Comparison of ENCODE assay signal across 27 cellular contexts in the genomic region with DNA sequence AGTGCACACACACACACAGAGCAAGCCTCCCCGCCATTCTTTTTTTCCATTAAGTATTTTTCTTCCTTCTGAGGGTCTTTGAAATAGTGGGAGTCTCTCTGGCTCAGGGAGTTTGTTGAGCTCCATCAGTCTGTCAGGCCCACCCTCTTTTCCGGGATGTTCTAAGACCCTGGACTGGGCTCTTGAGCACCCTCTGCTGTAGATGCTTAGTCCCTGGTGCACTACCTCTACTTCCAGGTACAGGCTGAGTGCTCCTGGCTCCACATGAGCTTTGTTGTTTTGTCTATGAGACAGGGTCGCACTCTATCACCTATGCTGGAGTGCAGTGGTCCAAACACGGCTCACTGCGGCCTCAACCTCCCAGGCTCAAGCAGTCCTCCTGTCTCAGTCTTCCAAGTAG. TPM values are rescaled to one million over a fixed set of nuclear protein-coding genes. Genes with fewer than 3 reads are reported as not detected.
A peak's percentile ranks its signal among the peaks of the same experiment; 100 is the strongest.
DNase-seq lines count a peak whose midpoint lies in the region; ATAC-seq and TF ChIP-seq lines count a peak whose summit lies in the region.
"Had no signal": no experiment of that assay in that cellular context is flagged by ENCODE, and none has a peak within 500 bp of the region (broad histone marks: within the 10 kb centered on the region; RNA-seq: fewer than 3 reads in every experiment).

No MANE protein-coding gene starts in this region.

- peak overlapping the region in 5 of 7 donors; percentile 38 to 69 (median 59) for H3K27ac Mint-ChIP-seq in CD4-positive, alpha-beta memory T cell
- H3K27ac Mint-ChIP-seq in T-helper 17 cell: peak overlapping the region; percentile 76
- H3K27ac Mint-ChIP-seq: activated B cell treated with CpG ODN at 0.5 μM for 24 hours; activated CD8-positive, alpha-beta T cell treated with anti-CD3 and anti-CD28 coated beads, Interleukin-2, amount 10 ng/mL, durations not matched to agents 7 days and 5 days had no signal

- intact Hi-C loops in CD4-positive, alpha-beta memory T cell (cut with micrococcal nuclease): no loop called here
- intact Hi-C loops in psoas muscle (cut with DNase I): no loop called here

- ATAC-seq in T-helper 17 cell: no peak
- no peak for ATAC-seq in HG03175 (IDR thresholded peaks at IDR 0.05; ENCODE audit: unreplicated experiment)
- no peak for ATAC-seq in psoas muscle
- no peak for ATAC-seq in HG02642 (IDR thresholded peaks at IDR 0.05; ENCODE audit: poor library complexity, unreplicated experiment)
- ATAC-seq: activated CD8-positive, alpha-beta T cell treated with anti-CD3 and anti-CD28 coated beads, Interleukin-2, amount 10 ng/mL, durations not matched to agents 7 days and 5 days; activated T-cell treated with anti-CD3 and anti-CD28 coated beads, Interleukin-2, amount 50 U/mL, for 72 hours; sciatic nerve had no signal

- POLR2A ChIA-PET in CD4-positive, alpha-beta memory T cell (lab: Charles Lee; ENCODE audit: partially characterized antibody): interaction anchor here (0.9 to 11.3 kb wide), 3 partner anchors 16 to 96 kb away, joined by 3 to 117 read pairs (median 5); no protein-coding TSS in a partner anchor

- no peaks in the 10 kb centered on the region for H3K9me3 Mint-ChIP-seq in CD4-positive, alpha-beta memory T cell
- H3K9me3 Mint-ChIP-seq: activated T-cell treated with anti-CD3 and anti-CD28 coated beads, Interleukin-2, amount 50 U/mL, for 72 hours had no signal

- no peak overlapping the region for H3K4me3 Mint-ChIP-seq in CD4-positive, alpha-beta memory T cell
- no peak overlapping the region for H3K4me3 Mint-ChIP-seq in T-helper 17 cell
- H3K4me3 Mint-ChIP-seq: activated B cell treated with CpG ODN at 0.5 μM for 24 hours; activated CD8-positive, alpha-beta T cell treated with anti-CD3 and anti-CD28 coated beads, Interleukin-2, amount 10 ng/mL, durations not matched to agents 7 days and 5 days; activated T-cell treated with anti-CD3 and anti-CD28 coated beads, Interleukin-2, amount 50 U/mL, for 72 hours had no signal

- H3K36me3 ChIP-seq in CD4-positive, alpha-beta memory T cell (ENCODE audit: insufficient read depth, low read length): peaks cover 35% of the 10 kb centered on the region
- no peaks in the 10 kb centered on the region for H3K36me3 ChIP-seq in kidney epithelial cell (ENCODE audit: control insufficient read depth, insufficient read depth, low read length)
- H3K36me3 ChIP-seq in psoas muscle (ENCODE audit: insufficient read depth in 1 of 2, low read depth in 1 of 2): peaks cover 6 to 61% of the 10 kb centered on the region in 2 donors
- H3K36me3 ChIP-seq: breast epithelium, ovary had no signal

- no peaks in the 10 kb centered on the region for H3K27me3 ChIP-seq in CD4-positive, alpha-beta memory T cell (ENCODE audit: insufficient read depth, low read length)
- H3K27me3 ChIP-seq in kidney epithelial cell (ENCODE audit: control insufficient read depth, insufficient read depth, low read length): no peaks in the 10 kb centered on the region
- H3K27me3 ChIP-seq in psoas muscle (ENCODE audit: insufficient read depth in 3 of 3, low read length in 2 of 3): no peaks in the 10 kb centered on the region
- H3K27me3 ChIP-seq: breast epithelium, ovary, tibial artery had no signal

- DNase-seq in CD4-positive, alpha-beta memory T cell: no peak
- DNase-seq in T-helper 17 cell (no peak), kidney epithelial cell (ENCODE audit: low read depth) (no peak), psoas muscle (no peak), NCI-H1694 treated with DMSO at 0.1 percent for 48 hours (lab: John Stamatoyannopoulos, UW) (no peak)
- DNase-seq: activated B cell treated with CpG ODN at 0.5 μM for 24 hours; activated CD8-positive, alpha-beta T cell treated with anti-CD3 and anti-CD28 coated beads, Interleukin-2, amount 10 ng/mL, durations not matched to agents 7 days and 5 days; activated T-cell treated with anti-CD3 and anti-CD28 coated beads, Interleukin-2, amount 50 U/mL, for 72 hours; COR-L47; dermis blood vessel endothelial cell; foreskin fibroblast; IMR-90; islet precursor cell; mammary epithelial cell; NCI-H2029 treated with DMSO at 0.1 percent for 48 hours; NCI-H510A; ovary; SIG-M5; stimulated activated naive CD4-positive, alpha-beta T cell treated with Interleukin-2 at 50 U/mL for 16 hours; T-helper 2 cell; tibial artery had no signal

- H3K4me3 ChIP-seq in CD4-positive, alpha-beta memory T cell (ENCODE audit: low read length in 2 of 2): no peak overlapping the region
- H3K4me3 ChIP-seq in kidney epithelial cell (ENCODE audit: low read depth, low read length) (no peak overlapping the region), psoas muscle (no peak overlapping the region)
- H3K4me3 ChIP-seq: breast epithelium, ovary, tibial artery had no signal

- CTCF ChIA-PET in CD4-positive, alpha-beta memory T cell (lab: Charles Lee; ENCODE audit: partially characterized antibody): interaction anchor here (1.2 to 2.8 kb wide), 3 partner anchors 32 to 44 kb away, joined by 3 to 15 read pairs (median 5); no protein-coding TSS in a partner anchor

- 93 to 99% (median 96%) methylated on average over 5 of the region's 5 CpGs for WGBS in psoas muscle, 3 donors

- TF ChIP-seq CTCF in GM12874 (IDR thresholded peaks at IDR 0.05; ENCODE audit: insufficient read depth, low read depth, low read length) (0 out of 2 replicates have a peak, but pooled peaks have one; percentile 5), kidney epithelial cell (IDR thresholded peaks at IDR 0.05; ENCODE audit: insufficient read depth, low read length, poor library complexity, severe bottlenecking) (peak; percentile 10), psoas muscle (IDR thresholded peaks at IDR 0.05) (no peak)

- H3K4me1 Mint-ChIP-seq in CD4-positive, alpha-beta memory T cell: peaks cover 2 to 24% (median 11%) of the 10 kb centered on the region in 4 donors
- peaks cover 13% of the 10 kb centered on the region for H3K4me1 Mint-ChIP-seq in T-helper 17 cell

- H3K36me3 Mint-ChIP-seq in CD4-positive, alpha-beta memory T cell: peaks cover 39 to 73% of the 10 kb centered on the region in 2 donors
- no peaks in the 10 kb centered on the region for H3K36me3 Mint-ChIP-seq in T-helper 17 cell (ENCODE audit: low read depth)

- no peaks in the 10 kb centered on the region for H3K9me3 ChIP-seq in CD4-positive, alpha-beta memory T cell (ENCODE audit: control insufficient read depth in 1 of 2, low read length in 2 of 2)
- H3K9me3 ChIP-seq in T-helper 17 cell (ENCODE audit: control insufficient read depth, low read length, poor library complexity, severe bottlenecking) (no peaks in the 10 kb centered on the region), psoas muscle (no peaks in the 10 kb centered on the region)
- H3K9me3 ChIP-seq: breast epithelium, ovary, tibial artery had no signal

- H3K27me3 Mint-ChIP-seq in CD4-positive, alpha-beta memory T cell: no peaks in the 10 kb centered on the region
- no peaks in the 10 kb centered on the region for H3K27me3 Mint-ChIP-seq in T-helper 17 cell
- H3K27me3 Mint-ChIP-seq: activated B cell treated with CpG ODN at 0.5 μM for 24 hours had no signal

- peaks cover 10% of the 10 kb centered on the region for H3K4me1 ChIP-seq in CD4-positive, alpha-beta memory T cell (ENCODE audit: insufficient read depth, low read length)
- H3K4me1 ChIP-seq in psoas muscle: peaks cover 24% of the 10 kb centered on the region

- H3K27ac ChIP-seq in CD4-positive, alpha-beta memory T cell (ENCODE audit: low read depth, low read length): no peak overlapping the region
- no peak overlapping the region for H3K27ac ChIP-seq in psoas muscle
- H3K27ac ChIP-seq: breast epithelium, HL-60, ovary, tibial artery had no signal

RNA-seq across cellular contexts. Expression of a gene that starts 20.7 kb away (rescaled TPM):
- 100 to 1,000 TPM; 724 to 755 TPM for total RNA-seq in CD4-positive, alpha-beta memory T cell
- 100 to 1,000 TPM; 347 to 569 TPM for polyA plus RNA-seq in CD4-positive, alpha-beta memory T cell
- 100 to 1,000 TPM; 451 to 473 TPM for total RNA-seq in T-helper 17 cell
- total RNA-seq in kidney epithelial cell: 153 and 158 TPM in 2 replicates
- total RNA-seq in psoas muscle: 1 to 10 TPM; 2.1 to 4.4 (median 2.8) TPM
- 1 to 10 TPM in 2 of 3 donors, under 1 TPM in 1; 0.95 to 2.7 (median 2.2) TPM for polyA plus RNA-seq in psoas muscle

RNA-seq across cellular contexts. Expression of a gene that starts 57.0 kb away (rescaled TPM):
- total RNA-seq in CD4-positive, alpha-beta memory T cell: 10 to 100 TPM; 98.5 to 98.8 TPM
- polyA plus RNA-seq in CD4-positive, alpha-beta memory T cell: 10 to 100 TPM; 29.5 to 50.8 TPM
- total RNA-seq in T-helper 17 cell (10 to 100 TPM; 74.1 to 85.0 TPM), kidney epithelial cell (19.8 and 25.1 TPM in 2 replicates), psoas muscle (10 to 100 TPM; 19.7 to 27.4 (median 24.7) TPM)
- polyA plus RNA-seq in psoas muscle: 10 to 100 TPM in 2 of 3 donors, 1 to 10 TPM in 1; 8.3 to 22.1 (median 12.6) TPM

Comparison
In these comparisons a context has a peak if more than half of its experiments do, and no peak if none do; other contexts are left out.
1. RNA of a gene that starts 20.7 kb away (total RNA-seq): 724 to 755 TPM in CD4-positive, alpha-beta memory T cell, 451 to 473 TPM in T-helper 17 cell and 153 to 158 TPM in kidney epithelial cell; 2.1 to 4.4 TPM in psoas muscle; every median in the first group is over 10 times any median in the second.